ENCODE assay signal across 12 cellular contexts in genomic region chr14:74454397-74454796, GRCh38. TPM values are rescaled to one million over a fixed set of nuclear protein-coding genes. Genes with fewer than 3 reads are reported as not detected.
DNase-seq lines count a peak whose midpoint lies in the region; ATAC-seq and TF ChIP-seq lines count a peak whose summit lies in the region.
"Not testable (repeated sequence)": the region's sequence is repeated elsewhere in the genome, so short reads cannot be mapped to it uniquely, and the experiment has no call there.
"Had no signal": no experiment of that assay in that cellular context is flagged by ENCODE, and none has a peak within 500 bp of the region (broad histone marks: within the 10 kb centered on the region; RNA-seq: fewer than 3 reads in every experiment).

No MANE protein-coding gene starts in this region.

- not testable (repeated sequence) for H3K36me3 ChIP-seq in SJCRH30; endodermal cell (ENCODE audit: control insufficient read depth, insufficient read depth, low read length)

- WGBS in endodermal cell (ENCODE audit: insufficient coverage in 1 of 2, insufficient read length in 1 of 2), 2 experiments, result 90 to 92% methylated on average over 2 to 5 of the region's 5 CpGs

- peaks cover 29% of the 10 kb centered on the region for H3K36me3 Mint-ChIP-seq in endodermal cell (ENCODE audit: low read depth)

- H3K27me3 ChIP-seq in SJCRH30; endodermal cell (ENCODE audit: control insufficient read depth, insufficient read depth, low read length, poor library complexity, severe bottlenecking): not testable (repeated sequence)

- peaks cover 36% of the 10 kb centered on the region for H3K9me3 Mint-ChIP-seq in endodermal cell

- not testable (repeated sequence) for H3K4me3 ChIP-seq in SJCRH30; endodermal cell (ENCODE audit: low read length)

- not testable (repeated sequence) for H3K9ac ChIP-seq in endodermal cell (ENCODE audit: extremely low read depth, low read length, poor library complexity, severe bottlenecking)

- not testable (repeated sequence) for H3K27me3 Mint-ChIP-seq in endodermal cell (ENCODE audit: insufficient read depth)

- not testable (repeated sequence) for H3K4me3 Mint-ChIP-seq in endodermal cell

- H3K9me3 ChIP-seq in SJCRH30 (replicated peaks), result not testable (repeated sequence)
- peaks cover 35% of the 10 kb centered on the region for H3K9me3 ChIP-seq in endodermal cell (ENCODE audit: control insufficient read depth, low read length)

- H3K4me1 ChIP-seq in SJCRH30; endodermal cell (ENCODE audit: control insufficient read depth, insufficient read depth, low read length): not testable (repeated sequence)

- TF ChIP-seq CTCF in endodermal cell (conservative IDR thresholded peaks at IDR 0.05), result not testable (repeated sequence)

- intact Hi-C loops in left colon (cut with DNase I, micrococcal nuclease), result not testable (repeated sequence)

- ATAC-seq in left colon, result peak; percentile 51

- peak; percentile 5 for DNase-seq in COR-L47 (lab: John Stamatoyannopoulos, UW)
- DNase-seq in LHCN-M2 (ENCODE audit: low read depth), result peak; percentile 45
- peak; percentile 40 for DNase-seq in NCI-H748 (lab: John Stamatoyannopoulos, UW; ENCODE audit: unreplicated experiment)
- peak; percentile 39 to 62 for DNase-seq in SJCRH30
- peak; percentile 22 for DNase-seq in endodermal cell
- DNase-seq in left colon, result not testable (repeated sequence)
- DNase-seq in renal cortical epithelial cell (ENCODE audit: low read depth), result peak; percentile 38

- not testable (repeated sequence) for H3K4me1 Mint-ChIP-seq in endodermal cell

- not testable (repeated sequence) for H3K27ac Mint-ChIP-seq in endodermal cell

- not testable (repeated sequence) for H3K27ac ChIP-seq in SJCRH30; endodermal cell (ENCODE audit: low read depth, low read length)

RNA-seq across cellular contexts. Expression of gene SYNDIG1L, which starts 28.4 kb away (rescaled TPM):
- total RNA-seq in LHCN-M2 (2014; rRNA removed), result not detected in 2 replicates
- polyA plus RNA-seq in LHCN-M2 (2012), result not detected
- total RNA-seq in SJCRH30 (2014; rRNA removed; shearing (Covaris generic)), result not detected in 2 replicates
- 1 to 10 TPM; 2.0 to 4.1 TPM for total RNA-seq in endodermal cell
- 0.57 TPM for polyA plus RNA-seq in endodermal cell (2013, experiment 1 of 2)
- 0.79 TPM for polyA plus RNA-seq in endodermal cell (2013, experiment 2 of 2)
- not detected for total RNA-seq in left colon
- total RNA-seq in renal cortical epithelial cell, result not detected in 2 replicates
- total RNA-seq: A673; CD8-positive, alpha-beta T cell; G401; GM12878 had no signal
- polyA plus RNA-seq: AG04450 had no signal

RNA-seq across cellular contexts. Expression of gene NPC2, which starts 38.7 kb away (rescaled TPM):
- 222 and 274 TPM in 2 replicates for total RNA-seq in LHCN-M2 (2014; rRNA removed)
- 315 TPM for polyA plus RNA-seq in LHCN-M2 (2012)
- total RNA-seq in SJCRH30 (2014; rRNA removed; shearing (Covaris generic)), result 91.8 and 99.2 TPM in 2 replicates
- total RNA-seq in endodermal cell, result 100 to 1,000 TPM; 279 to 462 TPM
- 171 TPM for polyA plus RNA-seq in endodermal cell (2013, experiment 1 of 2)
- polyA plus RNA-seq in endodermal cell (2013, experiment 2 of 2), result 175 TPM
- total RNA-seq in left colon, result 100 to 1,000 TPM; 144 to 235 TPM
- 209 and 247 TPM in 2 replicates for total RNA-seq in renal cortical epithelial cell

RNA-seq across cellular contexts. Expression of gene ISCA2, which starts 39.2 kb away (rescaled TPM):
- total RNA-seq in LHCN-M2 (2014; rRNA removed) (11.7 and 19.5 TPM in 2 replicates), endodermal cell (10 to 100 TPM; 40.5 to 58.1 TPM), left colon (10 to 100 TPM; 30.6 to 35.2 TPM), renal cortical epithelial cell (14.9 and 15.5 TPM in 2 replicates)
- 26.1 TPM for polyA plus RNA-seq in LHCN-M2 (2012)
- total RNA-seq in SJCRH30 (2014; rRNA removed; shearing (Covaris generic)), result 31.7 and 33.9 TPM in 2 replicates
- polyA plus RNA-seq in endodermal cell (2013, experiment 1 of 2), result 46.9 TPM
- 41.9 TPM for polyA plus RNA-seq in endodermal cell (2013, experiment 2 of 2)
